ENCODE assay signal across 1 cellular context in genomic region chr1:31548518-31548898, GRCh38.
TF ChIP-seq lines count a peak whose summit lies in the region.

No MANE protein-coding gene starts in this region.

TF ChIP-seq in K562, 482 proteins besides CTCF, POLR2A, EP300 and RAD21 (continued from another document and continues in another):
- TF ChIP-seq, protein P1, sequence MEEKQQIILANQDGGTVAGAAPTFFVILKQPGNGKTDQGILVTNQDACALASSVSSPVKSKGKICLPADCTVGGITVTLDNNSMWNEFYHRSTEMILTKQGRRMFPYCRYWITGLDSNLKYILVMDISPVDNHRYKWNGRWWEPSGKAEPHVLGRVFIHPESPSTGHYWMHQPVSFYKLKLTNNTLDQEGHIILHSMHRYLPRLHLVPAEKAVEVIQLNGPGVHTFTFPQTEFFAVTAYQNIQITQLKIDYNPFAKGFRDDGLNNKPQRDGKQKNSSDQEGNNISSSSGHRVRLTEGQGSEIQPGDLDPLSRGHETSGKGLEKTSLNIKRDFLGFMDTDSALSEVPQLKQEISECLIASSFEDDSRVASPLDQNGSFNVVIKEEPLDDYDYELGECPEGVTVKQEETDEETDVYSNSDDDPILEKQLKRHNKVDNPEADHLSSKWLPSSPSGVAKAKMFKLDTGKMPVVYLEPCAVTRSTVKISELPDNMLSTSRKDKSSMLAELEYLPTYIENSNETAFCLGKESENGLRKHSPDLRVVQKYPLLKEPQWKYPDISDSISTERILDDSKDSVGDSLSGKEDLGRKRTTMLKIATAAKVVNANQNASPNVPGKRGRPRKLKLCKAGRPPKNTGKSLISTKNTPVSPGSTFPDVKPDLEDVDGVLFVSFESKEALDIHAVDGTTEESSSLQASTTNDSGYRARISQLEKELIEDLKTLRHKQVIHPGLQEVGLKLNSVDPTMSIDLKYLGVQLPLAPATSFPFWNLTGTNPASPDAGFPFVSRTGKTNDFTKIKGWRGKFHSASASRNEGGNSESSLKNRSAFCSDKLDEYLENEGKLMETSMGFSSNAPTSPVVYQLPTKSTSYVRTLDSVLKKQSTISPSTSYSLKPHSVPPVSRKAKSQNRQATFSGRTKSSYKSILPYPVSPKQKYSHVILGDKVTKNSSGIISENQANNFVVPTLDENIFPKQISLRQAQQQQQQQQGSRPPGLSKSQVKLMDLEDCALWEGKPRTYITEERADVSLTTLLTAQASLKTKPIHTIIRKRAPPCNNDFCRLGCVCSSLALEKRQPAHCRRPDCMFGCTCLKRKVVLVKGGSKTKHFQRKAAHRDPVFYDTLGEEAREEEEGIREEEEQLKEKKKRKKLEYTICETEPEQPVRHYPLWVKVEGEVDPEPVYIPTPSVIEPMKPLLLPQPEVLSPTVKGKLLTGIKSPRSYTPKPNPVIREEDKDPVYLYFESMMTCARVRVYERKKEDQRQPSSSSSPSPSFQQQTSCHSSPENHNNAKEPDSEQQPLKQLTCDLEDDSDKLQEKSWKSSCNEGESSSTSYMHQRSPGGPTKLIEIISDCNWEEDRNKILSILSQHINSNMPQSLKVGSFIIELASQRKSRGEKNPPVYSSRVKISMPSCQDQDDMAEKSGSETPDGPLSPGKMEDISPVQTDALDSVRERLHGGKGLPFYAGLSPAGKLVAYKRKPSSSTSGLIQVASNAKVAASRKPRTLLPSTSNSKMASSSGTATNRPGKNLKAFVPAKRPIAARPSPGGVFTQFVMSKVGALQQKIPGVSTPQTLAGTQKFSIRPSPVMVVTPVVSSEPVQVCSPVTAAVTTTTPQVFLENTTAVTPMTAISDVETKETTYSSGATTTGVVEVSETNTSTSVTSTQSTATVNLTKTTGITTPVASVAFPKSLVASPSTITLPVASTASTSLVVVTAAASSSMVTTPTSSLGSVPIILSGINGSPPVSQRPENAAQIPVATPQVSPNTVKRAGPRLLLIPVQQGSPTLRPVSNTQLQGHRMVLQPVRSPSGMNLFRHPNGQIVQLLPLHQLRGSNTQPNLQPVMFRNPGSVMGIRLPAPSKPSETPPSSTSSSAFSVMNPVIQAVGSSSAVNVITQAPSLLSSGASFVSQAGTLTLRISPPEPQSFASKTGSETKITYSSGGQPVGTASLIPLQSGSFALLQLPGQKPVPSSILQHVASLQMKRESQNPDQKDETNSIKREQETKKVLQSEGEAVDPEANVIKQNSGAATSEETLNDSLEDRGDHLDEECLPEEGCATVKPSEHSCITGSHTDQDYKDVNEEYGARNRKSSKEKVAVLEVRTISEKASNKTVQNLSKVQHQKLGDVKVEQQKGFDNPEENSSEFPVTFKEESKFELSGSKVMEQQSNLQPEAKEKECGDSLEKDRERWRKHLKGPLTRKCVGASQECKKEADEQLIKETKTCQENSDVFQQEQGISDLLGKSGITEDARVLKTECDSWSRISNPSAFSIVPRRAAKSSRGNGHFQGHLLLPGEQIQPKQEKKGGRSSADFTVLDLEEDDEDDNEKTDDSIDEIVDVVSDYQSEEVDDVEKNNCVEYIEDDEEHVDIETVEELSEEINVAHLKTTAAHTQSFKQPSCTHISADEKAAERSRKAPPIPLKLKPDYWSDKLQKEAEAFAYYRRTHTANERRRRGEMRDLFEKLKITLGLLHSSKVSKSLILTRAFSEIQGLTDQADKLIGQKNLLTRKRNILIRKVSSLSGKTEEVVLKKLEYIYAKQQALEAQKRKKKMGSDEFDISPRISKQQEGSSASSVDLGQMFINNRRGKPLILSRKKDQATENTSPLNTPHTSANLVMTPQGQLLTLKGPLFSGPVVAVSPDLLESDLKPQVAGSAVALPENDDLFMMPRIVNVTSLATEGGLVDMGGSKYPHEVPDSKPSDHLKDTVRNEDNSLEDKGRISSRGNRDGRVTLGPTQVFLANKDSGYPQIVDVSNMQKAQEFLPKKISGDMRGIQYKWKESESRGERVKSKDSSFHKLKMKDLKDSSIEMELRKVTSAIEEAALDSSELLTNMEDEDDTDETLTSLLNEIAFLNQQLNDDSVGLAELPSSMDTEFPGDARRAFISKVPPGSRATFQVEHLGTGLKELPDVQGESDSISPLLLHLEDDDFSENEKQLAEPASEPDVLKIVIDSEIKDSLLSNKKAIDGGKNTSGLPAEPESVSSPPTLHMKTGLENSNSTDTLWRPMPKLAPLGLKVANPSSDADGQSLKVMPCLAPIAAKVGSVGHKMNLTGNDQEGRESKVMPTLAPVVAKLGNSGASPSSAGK (IDR thresholded peaks at IDR 0.05) = peak; percentile 74
- TF ChIP-seq ZNF277 (CRISPR knock-in tag; IDR thresholded peaks at IDR 0.05; ENCODE audit: borderline replicate concordance) (no peak), U2AF1 (optimal IDR thresholded peaks at IDR 0.05; ENCODE audit: low read depth, low read length) (no peak), NFXL1 (CRISPR knock-in tag; IDR thresholded peaks at IDR 0.05) (no peak), FOXM1 (IDR thresholded peaks at IDR 0.05; ENCODE audit: low read depth) (no peak), FOXM1 (CRISPR knock-in tag; IDR thresholded peaks at IDR 0.05; ENCODE audit: low read depth) (no peak), ZZZ3 (IDR thresholded peaks at IDR 0.05) (no peak), TAF7 (tag; IDR thresholded peaks at IDR 0.05) (no peak), DACH1 (IDR thresholded peaks at IDR 0.05; ENCODE audit: partially characterized antibody) (no peak), MCM7 (IDR thresholded peaks at IDR 0.05) (no peak), SRSF7 (optimal IDR thresholded peaks at IDR 0.05; ENCODE audit: low read depth, low read length) (no peak), NR2C1 (IDR thresholded peaks at IDR 0.05) (no peak), NR2C1 (tag; IDR thresholded peaks at IDR 0.05) (0 out of 2 replicates have a peak, but pooled peaks have one; percentile 2), ZNF12 (CRISPR knock-in tag; IDR thresholded peaks at IDR 0.05) (no peak), ZNF780A (CRISPR knock-in tag; IDR thresholded peaks at IDR 0.05) (no peak), CGGBP1 (CRISPR knock-in tag; IDR thresholded peaks at IDR 0.05) (no peak), HES1 (IDR thresholded peaks at IDR 0.05; ENCODE audit: low read depth) (no peak), ZNF134 (CRISPR knock-in tag; conservative IDR thresholded peaks at IDR 0.05) (no peak), FOXK1 (CRISPR knock-in tag; IDR thresholded peaks at IDR 0.05; ENCODE audit: borderline replicate concordance) (0 out of 2 replicates have a peak, but pooled peaks have one; percentile 54), KLF1 (tag; IDR thresholded peaks at IDR 0.05) (peak; percentile 92), MLLT1 (IDR thresholded peaks at IDR 0.05) (no peak)
- TF ChIP-seq, protein P2, sequence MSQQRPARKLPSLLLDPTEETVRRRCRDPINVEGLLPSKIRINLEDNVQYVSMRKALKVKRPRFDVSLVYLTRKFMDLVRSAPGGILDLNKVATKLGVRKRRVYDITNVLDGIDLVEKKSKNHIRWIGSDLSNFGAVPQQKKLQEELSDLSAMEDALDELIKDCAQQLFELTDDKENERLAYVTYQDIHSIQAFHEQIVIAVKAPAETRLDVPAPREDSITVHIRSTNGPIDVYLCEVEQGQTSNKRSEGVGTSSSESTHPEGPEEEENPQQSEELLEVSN (IDR thresholded peaks at IDR 0.05; ENCODE audit: borderline replicate concordance in 1 of 2, extremely low read depth in 1 of 2, insufficient read depth in 1 of 2, insufficient read length in 1 of 2, low read depth in 1 of 2, low read length in 1 of 2, poor library complexity in 1 of 2, severe bottlenecking in 1 of 2) = peak in 1 of 2 experiments; percentile 68
- TF ChIP-seq, protein P3, sequence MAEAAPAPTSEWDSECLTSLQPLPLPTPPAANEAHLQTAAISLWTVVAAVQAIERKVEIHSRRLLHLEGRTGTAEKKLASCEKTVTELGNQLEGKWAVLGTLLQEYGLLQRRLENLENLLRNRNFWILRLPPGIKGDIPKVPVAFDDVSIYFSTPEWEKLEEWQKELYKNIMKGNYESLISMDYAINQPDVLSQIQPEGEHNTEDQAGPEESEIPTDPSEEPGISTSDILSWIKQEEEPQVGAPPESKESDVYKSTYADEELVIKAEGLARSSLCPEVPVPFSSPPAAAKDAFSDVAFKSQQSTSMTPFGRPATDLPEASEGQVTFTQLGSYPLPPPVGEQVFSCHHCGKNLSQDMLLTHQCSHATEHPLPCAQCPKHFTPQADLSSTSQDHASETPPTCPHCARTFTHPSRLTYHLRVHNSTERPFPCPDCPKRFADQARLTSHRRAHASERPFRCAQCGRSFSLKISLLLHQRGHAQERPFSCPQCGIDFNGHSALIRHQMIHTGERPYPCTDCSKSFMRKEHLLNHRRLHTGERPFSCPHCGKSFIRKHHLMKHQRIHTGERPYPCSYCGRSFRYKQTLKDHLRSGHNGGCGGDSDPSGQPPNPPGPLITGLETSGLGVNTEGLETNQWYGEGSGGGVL (CRISPR knock-in tag; IDR thresholded peaks at IDR 0.05) = no peak
- TF ChIP-seq, protein P4, sequence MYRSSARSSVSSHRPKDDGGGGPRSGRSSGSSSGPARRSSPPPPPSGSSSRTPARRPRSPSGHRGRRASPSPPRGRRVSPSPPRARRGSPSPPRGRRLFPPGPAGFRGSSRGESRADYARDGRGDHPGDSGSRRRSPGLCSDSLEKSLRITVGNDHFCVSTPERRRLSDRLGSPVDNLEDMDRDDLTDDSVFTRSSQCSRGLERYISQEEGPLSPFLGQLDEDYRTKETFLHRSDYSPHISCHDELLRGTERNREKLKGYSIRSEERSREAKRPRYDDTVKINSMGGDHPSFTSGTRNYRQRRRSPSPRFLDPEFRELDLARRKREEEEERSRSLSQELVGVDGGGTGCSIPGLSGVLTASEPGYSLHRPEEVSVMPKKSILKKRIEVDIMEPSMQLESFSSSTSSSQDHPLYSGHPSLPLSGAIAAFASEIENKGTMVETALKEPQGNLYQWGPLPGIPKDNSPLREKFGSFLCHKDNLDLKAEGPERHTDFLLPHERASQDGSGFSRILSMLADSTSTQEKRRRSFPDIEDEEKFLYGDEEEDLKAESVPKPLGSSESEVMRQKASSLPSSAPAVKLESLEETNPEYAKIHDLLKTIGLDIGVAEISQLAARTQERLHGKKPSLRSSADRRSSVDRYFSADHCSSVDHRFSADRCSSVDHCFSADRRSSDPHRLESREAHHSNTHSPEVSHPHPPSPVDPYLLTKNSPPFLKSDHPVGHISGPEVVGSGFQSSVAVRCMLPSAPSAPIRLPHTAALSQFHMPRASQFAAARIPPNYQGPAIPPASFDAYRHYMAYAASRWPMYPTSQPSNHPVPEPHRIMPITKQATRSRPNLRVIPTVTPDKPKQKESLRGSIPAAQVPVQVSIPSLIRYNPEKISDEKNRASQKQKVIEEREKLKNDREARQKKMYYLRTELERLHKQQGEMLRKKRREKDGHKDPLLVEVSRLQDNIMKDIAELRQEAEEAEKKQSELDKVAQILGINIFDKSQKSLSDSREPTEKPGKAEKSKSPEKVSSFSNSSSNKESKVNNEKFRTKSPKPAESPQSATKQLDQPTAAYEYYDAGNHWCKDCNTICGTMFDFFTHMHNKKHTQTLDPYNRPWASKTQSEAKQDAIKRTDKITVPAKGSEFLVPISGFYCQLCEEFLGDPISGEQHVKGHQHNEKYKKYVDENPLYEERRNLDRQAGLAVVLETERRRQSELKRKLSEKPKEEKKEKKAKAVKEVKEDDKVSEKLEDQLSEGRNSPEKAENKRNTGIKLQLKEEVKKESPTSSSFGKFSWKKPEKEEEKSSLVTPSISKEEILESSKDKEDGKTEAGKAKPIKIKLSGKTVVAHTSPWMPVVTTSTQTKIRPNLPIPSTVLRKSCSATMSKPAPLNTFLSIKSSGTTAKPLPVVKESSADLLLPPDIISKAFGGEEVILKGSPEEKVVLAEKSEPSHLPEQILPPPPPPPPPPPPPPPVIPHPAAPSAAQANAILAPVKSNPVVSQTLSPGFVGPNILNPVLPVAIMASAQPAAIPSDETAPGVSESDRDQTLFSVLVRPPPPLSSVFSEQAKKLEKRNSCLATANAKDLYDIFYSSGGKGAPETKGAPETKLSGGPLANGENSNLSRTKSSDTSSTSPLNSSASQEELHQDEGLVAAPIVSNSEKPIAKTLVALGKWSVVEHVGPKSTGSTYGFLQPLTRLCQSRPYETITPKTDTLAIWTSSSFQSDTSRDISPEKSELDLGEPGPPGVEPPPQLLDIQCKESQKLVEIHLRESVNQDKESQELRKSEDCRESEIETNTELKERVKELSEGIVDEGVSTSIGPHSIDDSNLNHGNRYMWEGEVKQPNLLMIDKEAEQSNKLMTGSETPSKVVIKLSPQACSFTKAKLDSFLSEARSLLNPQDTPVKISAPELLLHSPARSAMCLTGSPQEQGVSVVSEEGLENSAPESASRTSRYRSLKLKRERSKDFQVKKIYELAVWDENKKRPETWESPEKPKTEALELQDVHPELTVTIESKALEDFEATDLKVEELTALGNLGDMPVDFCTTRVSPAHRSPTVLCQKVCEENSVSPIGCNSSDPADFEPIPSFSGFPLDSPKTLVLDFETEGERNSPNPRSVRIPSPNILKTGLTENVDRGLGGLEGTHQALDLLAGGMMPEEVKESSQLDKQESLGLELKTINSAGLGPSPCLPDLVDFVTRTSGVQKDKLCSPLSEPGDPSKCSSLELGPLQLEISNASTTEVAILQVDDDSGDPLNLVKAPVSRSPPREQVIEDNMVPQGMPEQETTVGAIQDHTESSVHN (IDR thresholded peaks at IDR 0.05; ENCODE audit: borderline replicate concordance in 1 of 2, low read depth in 1 of 2) = no peak
- TF ChIP-seq, protein P5, sequence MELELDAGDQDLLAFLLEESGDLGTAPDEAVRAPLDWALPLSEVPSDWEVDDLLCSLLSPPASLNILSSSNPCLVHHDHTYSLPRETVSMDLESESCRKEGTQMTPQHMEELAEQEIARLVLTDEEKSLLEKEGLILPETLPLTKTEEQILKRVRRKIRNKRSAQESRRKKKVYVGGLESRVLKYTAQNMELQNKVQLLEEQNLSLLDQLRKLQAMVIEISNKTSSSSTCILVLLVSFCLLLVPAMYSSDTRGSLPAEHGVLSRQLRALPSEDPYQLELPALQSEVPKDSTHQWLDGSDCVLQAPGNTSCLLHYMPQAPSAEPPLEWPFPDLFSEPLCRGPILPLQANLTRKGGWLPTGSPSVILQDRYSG (tag; conservative IDR thresholded peaks at IDR 0.05; ENCODE audit: low read depth) = peak; percentile 41; the same call in 1 of the 2 replicates
